Comparison of ENCODE assay signal across 1 cellular context in genomic region chr22:21951062-21951461, GRCh38.
TF ChIP-seq lines count a peak whose summit lies in the region.

No MANE protein-coding gene starts in this region.

TF ChIP-seq in GM23338, 12 proteins besides CTCF, POLR2A, EP300 and RAD21 (continued from another document):
- TF ChIP-seq, protein P1, sequence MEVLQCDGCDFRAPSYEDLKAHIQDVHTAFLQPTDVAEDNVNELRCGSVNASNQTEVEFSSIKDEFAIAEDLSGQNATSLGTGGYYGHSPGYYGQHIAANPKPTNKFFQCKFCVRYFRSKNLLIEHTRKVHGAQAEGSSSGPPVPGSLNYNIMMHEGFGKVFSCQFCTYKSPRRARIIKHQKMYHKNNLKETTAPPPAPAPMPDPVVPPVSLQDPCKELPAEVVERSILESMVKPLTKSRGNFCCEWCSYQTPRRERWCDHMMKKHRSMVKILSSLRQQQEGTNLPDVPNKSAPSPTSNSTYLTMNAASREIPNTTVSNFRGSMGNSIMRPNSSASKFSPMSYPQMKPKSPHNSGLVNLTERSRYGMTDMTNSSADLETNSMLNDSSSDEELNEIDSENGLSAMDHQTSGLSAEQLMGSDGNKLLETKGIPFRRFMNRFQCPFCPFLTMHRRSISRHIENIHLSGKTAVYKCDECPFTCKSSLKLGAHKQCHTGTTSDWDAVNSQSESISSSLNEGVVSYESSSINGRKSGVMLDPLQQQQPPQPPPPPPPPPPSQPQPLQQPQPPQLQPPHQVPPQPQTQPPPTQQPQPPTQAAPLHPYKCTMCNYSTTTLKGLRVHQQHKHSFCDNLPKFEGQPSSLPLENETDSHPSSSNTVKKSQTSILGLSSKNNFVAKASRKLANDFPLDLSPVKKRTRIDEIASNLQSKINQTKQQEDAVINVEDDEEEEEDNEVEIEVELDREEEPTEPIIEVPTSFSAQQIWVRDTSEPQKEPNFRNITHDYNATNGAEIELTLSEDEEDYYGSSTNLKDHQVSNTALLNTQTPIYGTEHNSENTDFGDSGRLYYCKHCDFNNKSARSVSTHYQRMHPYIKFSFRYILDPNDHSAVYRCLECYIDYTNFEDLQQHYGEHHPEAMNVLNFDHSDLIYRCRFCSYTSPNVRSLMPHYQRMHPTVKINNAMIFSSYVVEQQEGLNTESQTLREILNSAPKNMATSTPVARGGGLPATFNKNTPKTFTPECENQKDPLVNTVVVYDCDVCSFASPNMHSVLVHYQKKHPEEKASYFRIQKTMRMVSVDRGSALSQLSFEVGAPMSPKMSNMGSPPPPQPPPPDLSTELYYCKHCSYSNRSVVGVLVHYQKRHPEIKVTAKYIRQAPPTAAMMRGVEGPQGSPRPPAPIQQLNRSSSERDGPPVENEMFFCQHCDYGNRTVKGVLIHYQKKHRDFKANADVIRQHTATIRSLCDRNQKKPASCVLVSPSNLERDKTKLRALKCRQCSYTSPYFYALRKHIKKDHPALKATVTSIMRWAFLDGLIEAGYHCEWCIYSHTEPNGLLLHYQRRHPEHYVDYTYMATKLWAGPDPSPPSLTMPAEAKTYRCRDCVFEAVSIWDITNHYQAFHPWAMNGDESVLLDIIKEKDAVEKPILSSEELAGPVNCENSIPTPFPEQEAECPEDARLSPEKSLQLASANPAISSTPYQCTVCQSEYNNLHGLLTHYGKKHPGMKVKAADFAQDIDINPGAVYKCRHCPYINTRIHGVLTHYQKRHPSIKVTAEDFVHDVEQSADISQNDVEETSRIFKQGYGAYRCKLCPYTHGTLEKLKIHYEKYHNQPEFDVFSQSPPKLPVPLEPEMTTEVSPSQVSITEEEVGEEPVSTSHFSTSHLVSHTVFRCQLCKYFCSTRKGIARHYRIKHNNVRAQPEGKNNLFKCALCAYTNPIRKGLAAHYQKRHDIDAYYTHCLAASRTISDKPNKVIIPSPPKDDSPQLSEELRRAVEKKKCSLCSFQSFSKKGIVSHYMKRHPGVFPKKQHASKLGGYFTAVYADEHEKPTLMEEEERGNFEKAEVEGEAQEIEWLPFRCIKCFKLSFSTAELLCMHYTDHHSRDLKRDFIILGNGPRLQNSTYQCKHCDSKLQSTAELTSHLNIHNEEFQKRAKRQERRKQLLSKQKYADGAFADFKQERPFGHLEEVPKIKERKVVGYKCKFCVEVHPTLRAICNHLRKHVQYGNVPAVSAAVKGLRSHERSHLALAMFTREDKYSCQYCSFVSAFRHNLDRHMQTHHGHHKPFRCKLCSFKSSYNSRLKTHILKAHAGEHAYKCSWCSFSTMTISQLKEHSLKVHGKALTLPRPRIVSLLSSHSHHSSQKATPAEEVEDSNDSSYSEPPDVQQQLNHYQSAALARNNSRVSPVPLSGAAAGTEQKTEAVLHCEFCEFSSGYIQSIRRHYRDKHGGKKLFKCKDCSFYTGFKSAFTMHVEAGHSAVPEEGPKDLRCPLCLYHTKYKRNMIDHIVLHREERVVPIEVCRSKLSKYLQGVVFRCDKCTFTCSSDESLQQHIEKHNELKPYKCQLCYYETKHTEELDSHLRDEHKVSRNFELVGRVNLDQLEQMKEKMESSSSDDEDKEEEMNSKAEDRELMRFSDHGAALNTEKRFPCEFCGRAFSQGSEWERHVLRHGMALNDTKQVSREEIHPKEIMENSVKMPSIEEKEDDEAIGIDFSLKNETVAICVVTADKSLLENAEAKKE (CRISPR knock-in tag; IDR thresholded peaks at IDR 0.05): no peak
- TF ChIP-seq REST (IDR thresholded peaks at IDR 0.05; ENCODE audit: unreplicated experiment) (no peak), JUNB (IDR thresholded peaks at IDR 0.05; ENCODE audit: unreplicated experiment) (no peak), CREB1 (CRISPR knock-in tag; IDR thresholded peaks at IDR 0.05; ENCODE audit: low read depth) (no peak), NANOG (IDR thresholded peaks at IDR 0.05; ENCODE audit: borderline replicate concordance) (no peak), POLR2AphosphoS5 (IDR thresholded peaks at IDR 0.05; ENCODE audit: low read depth) (no peak), STAT1 (IDR thresholded peaks at IDR 0.05; ENCODE audit: unreplicated experiment) (no peak), EZH2phosphoT487 (IDR thresholded peaks at IDR 0.05; ENCODE audit: unreplicated experiment) (no peak), ETS1 (IDR thresholded peaks at IDR 0.05) (no peak), ZNF331 (CRISPR knock-in tag; IDR thresholded peaks at IDR 0.05; ENCODE audit: low read depth) (no peak), ZNF114 (CRISPR knock-in tag; IDR thresholded peaks at IDR 0.05) (no peak)
